ENCODE assay signal across 8 cellular contexts in genomic region chr3:170357176-170357919, GRCh38. TPM values are rescaled to one million over a fixed set of nuclear protein-coding genes. Genes with fewer than 3 reads are reported as not detected.
DNase-seq lines count a peak whose midpoint lies in the region; ATAC-seq and TF ChIP-seq lines count a peak whose summit lies in the region.

SKIL (plus strand) TSS chr3:170357715; CDS start chr3:170360332, 2,617 bp downstream.

- TF ChIP-seq CTCF in activated B cell treated with CpG ODN at 0.5 μM for 24 hours (IDR thresholded peaks at IDR 0.05) (no peak), cardiac fibroblast (IDR thresholded peaks at IDR 0.05; ENCODE audit: low read depth, low read length) (no peak), spleen (IDR thresholded peaks at IDR 0.05 in 8 of 11, conservative IDR thresholded peaks at IDR 0.05 in 3 of 11) (peak in 4 of 11 experiments; percentile 30 to 49 (median 46))

- peaks cover 34% of the 10 kb centered on the region for H3K36me3 Mint-ChIP-seq in activated B cell treated with CpG ODN at 0.5 μM for 24 hours (ENCODE audit: low read depth)

- DNase-seq in AG08395 (ENCODE audit: low spot score) (peak; percentile 90), NCI-H226 (peak; percentile 94), activated B cell treated with CpG ODN at 0.5 μM for 24 hours (peak; percentile 92), cardiac fibroblast (ENCODE audit: low read depth in 2 of 2) (peak; percentile 97 to 98), inferior parietal cortex (ENCODE audit: extremely low spot score) (peak; percentile 92), spleen (peak; percentile 100)

- CTCF ChIA-PET in activated B cell treated with CpG ODN at 0.5 μM for 24 hours (lab: Charles Lee): interaction anchor here (1.3 to 3.7 kb wide), 5 partner anchors 15 to 55 kb away, joined by 3 to 25 read pairs (median 5); no protein-coding TSS in a partner anchor

- 0 to 4% (median 1%) methylated on average over 5 to 110 of the region's 110 CpGs for WGBS in spleen, 5 donors

- H3K4me3 Mint-ChIP-seq in activated B cell treated with CpG ODN at 0.5 μM for 24 hours: peak within 1 kb of the TSS; percentile 89

- peaks cover 0 to 15% (median 1%) of the 10 kb centered on the region in 6 donors for H3K36me3 ChIP-seq in spleen

- H3K27me3 ChIP-seq in spleen (replicated peaks in 1 of 7): no peaks in the 10 kb centered on the region

- peak within 1 kb of the TSS; percentile 97 for H3K27ac Mint-ChIP-seq in activated B cell treated with CpG ODN at 0.5 μM for 24 hours

- no peaks in the 10 kb centered on the region for H3K27me3 Mint-ChIP-seq in activated B cell treated with CpG ODN at 0.5 μM for 24 hours

- peak; percentile 62 for ATAC-seq in GM19023 (IDR thresholded peaks at IDR 0.05; ENCODE audit: unreplicated experiment)
- ATAC-seq in HG03196 (IDR thresholded peaks at IDR 0.05; ENCODE audit: unreplicated experiment): peak; percentile 59
- ATAC-seq in activated B cell treated with CpG ODN at 0.5 μM for 24 hours (ENCODE audit: low read depth): peak; percentile 53

- H3K4me3 ChIP-seq in cardiac fibroblast (replicated peaks in 1 of 2; ENCODE audit: low read depth in 2 of 2, low read length in 2 of 2) (peak within 1 kb of the TSS; percentile 70 to 90), spleen (peak within 1 kb of the TSS; percentile 71 to 95 (median 84))

- H3K9me3 ChIP-seq in spleen: no peaks in the 10 kb centered on the region

- intact Hi-C loops in activated B cell treated with CpG ODN at 0.5 μM for 24 hours (cut with micrococcal nuclease) (loop anchor here (1.0 to 5.0 kb wide), 8 partner anchors 176 to 593 kb away; partner anchors contain the start of genes EIF5A2, LRRC34, LRRIQ4 and PHC3), spleen (cut with DNase I; ENCODE audit: low total_unique reads) (loop anchor here (10.0 kb wide), 1 partner anchor 173 kb away; the partner anchor contains the start of gene PHC3)

- H3K9me3 Mint-ChIP-seq in activated B cell treated with CpG ODN at 0.5 μM for 24 hours: peaks cover 3% of the 10 kb centered on the region

- POLR2A ChIA-PET in activated B cell treated with CpG ODN at 0.5 μM for 24 hours (lab: Charles Lee): interaction anchor here (0.5 to 4.1 kb wide), 43 partner anchors 8 to 1748 kb away, joined by 3 to 45 read pairs (median 5); partner anchors contain the start of genes ACTRT3, MYNN, PHC3 and PRKCI

- H3K27ac ChIP-seq in spleen: peak within 1 kb of the TSS; percentile 95 to 100 (median 99)

- peaks cover 31 to 86% (median 68%) of the 10 kb centered on the region in 6 donors for H3K4me1 ChIP-seq in spleen

- peak in 2 of 3 donors; percentile 64 to 69 for TF ChIP-seq POLR2A in spleen (IDR thresholded peaks at IDR 0.05)

- H3K4me1 Mint-ChIP-seq in activated B cell treated with CpG ODN at 0.5 μM for 24 hours: peaks cover 80% of the 10 kb centered on the region

RNA-seq across cellular contexts. Expression of gene SKIL, which starts in this region (rescaled TPM):
- total RNA-seq in activated B cell treated with CpG ODN at 0.5 μM for 24 hours (112 and 123 TPM in 2 replicates), spleen (10 to 100 TPM; 32.8 to 48.2 (median 36.2) TPM)
- polyA plus RNA-seq in spleen: 1 to 10 TPM; 9.1 to 9.7 (median 9.3) TPM

Comparison
In these comparisons a context has a peak if more than half of its experiments do, and no peak if none do; other contexts are left out.
1. Peak in every context shown above with its lines: DNase-seq, ATAC-seq, H3K4me3 ChIP-seq and H3K27ac ChIP-seq.